ENCODE assay signal across 19 cellular contexts in the genomic region with DNA sequence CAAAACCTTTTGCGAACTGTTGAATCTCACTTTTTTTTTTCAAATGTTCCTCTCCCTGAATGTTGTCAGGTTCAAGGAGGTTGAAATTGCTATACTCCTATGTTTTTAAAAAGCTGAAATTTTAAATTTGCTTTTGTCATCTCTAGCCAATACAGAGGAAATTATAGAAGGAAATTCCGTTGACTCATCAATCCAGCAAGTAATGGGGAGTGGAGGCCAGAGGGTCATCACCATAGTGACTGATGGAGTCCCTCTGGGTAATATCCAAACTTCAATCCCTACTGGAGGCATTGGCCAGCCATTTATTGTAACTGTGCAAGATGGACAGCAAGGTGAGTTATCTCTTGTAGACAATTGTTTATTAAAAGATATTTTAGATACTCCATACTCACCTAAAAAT. TPM values are rescaled to one million over a fixed set of nuclear protein-coding genes. Genes with fewer than 3 reads are reported as not detected.
DNase-seq lines count a peak whose midpoint lies in the region; ATAC-seq, FAIRE-seq and TF ChIP-seq lines count a peak whose summit lies in the region.
"Had no signal": no experiment of that assay in that cellular context is flagged by ENCODE, and none has a peak within 500 bp of the region (broad histone marks: within the 10 kb centered on the region; RNA-seq: fewer than 3 reads in every experiment).

No MANE protein-coding gene starts in this region.

- CTCF ChIA-PET in endothelial cell of umbilical vein (lab: Charles Lee) = interaction anchor here (0.9 to 12.7 kb wide), 4 partner anchors 41 to 145 kb away, joined by 3 to 623 read pairs (median 3); partner anchors contain the start of genes MINDY1 and TNFAIP8L2

- H3K23ac ChIP-seq in neuronal stem cell (ENCODE audit: low read depth, low read length, poor library complexity) = no peak overlapping the region

- 58 to 65% methylated on average over 2 of the region's 2 CpGs for WGBS in GM23248 (ENCODE audit: low coverage in 1 of 2, low lambda C conversion rate in 2 of 2, missing lambda C conversion rate in 2 of 2), 2 experiments
- WGBS in neuronal stem cell (ENCODE audit: extremely low coverage in 2 of 2, insufficient read length in 2 of 2, insufficient replicate concordance in 1 of 2), 2 donors = no CpG with 5 or more reads among the region's 2 CpGs

- no peak overlapping the region for H4K91ac ChIP-seq in neuronal stem cell (ENCODE audit: low read depth, low read length, poor library complexity)

- H3K4me2 ChIP-seq in GM23248 (ENCODE audit: unreplicated experiment) = no peak overlapping the region
- peak overlapping the region; percentile 68 for H3K4me2 ChIP-seq in endothelial cell of umbilical vein (ENCODE audit: insufficient read depth, low read length)
- no peak overlapping the region for H3K4me2 ChIP-seq in neuronal stem cell (ENCODE audit: insufficient read depth, low read length, poor library complexity, severe bottlenecking)

- no peak overlapping the region for H3K4me3 ChIP-seq in GM23248
- H3K4me3 ChIP-seq in endothelial cell of umbilical vein (replicated peaks in 1 of 3; ENCODE audit: insufficient read depth in 1 of 3, low read depth in 1 of 3, low read length in 3 of 3) = no peak overlapping the region
- no peak overlapping the region for H3K4me3 ChIP-seq in neuronal stem cell (ENCODE audit: low read length in 2 of 2)
- H3K4me3 ChIP-seq: left lung, psoas muscle had no signal

- no peak overlapping the region for H2BK5ac ChIP-seq in neuronal stem cell (ENCODE audit: low read length)

- H3K18ac ChIP-seq in neuronal stem cell (ENCODE audit: low read length) = no peak overlapping the region

- no peak overlapping the region for H3K4ac ChIP-seq in neuronal stem cell (ENCODE audit: low read length)

- no TSS peak for BruUV-seq in endothelial cell of umbilical vein (replicated peaks; lab: Mats Ljungman, UMichigan)

- H2BK12ac ChIP-seq in neuronal stem cell (ENCODE audit: low read length) = no peak overlapping the region

- H3K36me3 ChIP-seq in GM23248 (ENCODE audit: low read depth) = no peaks in the 10 kb centered on the region; the same call in 1 of the 2 replicates
- no peaks in the 10 kb centered on the region for H3K36me3 ChIP-seq in endothelial cell of umbilical vein (ENCODE audit: control insufficient read depth in 2 of 2, extremely low read depth in 1 of 2, insufficient read depth in 2 of 2, low read length in 2 of 2)
- no peaks in the 10 kb centered on the region for H3K36me3 ChIP-seq in neuronal stem cell (replicated peaks in 1 of 2; ENCODE audit: control insufficient read depth in 2 of 2, insufficient read depth in 2 of 2, low read length in 2 of 2)

- TF ChIP-seq CTCF in endothelial cell of umbilical vein (IDR thresholded peaks at IDR 0.05; ENCODE audit: extremely low read depth in 1 of 2, insufficient read depth in 1 of 2, low read depth in 1 of 2, low read length in 2 of 2) = no peak

- no peak for TF ChIP-seq POLR2A in endothelial cell of umbilical vein (IDR thresholded peaks at IDR 0.05; ENCODE audit: low read depth, low read length)

- H3K27ac ChIP-seq in GM23248 (no peak overlapping the region), endothelial cell of umbilical vein (ENCODE audit: insufficient read depth, low read depth, low read length) (peak overlapping the region; percentile 38), neuronal stem cell (replicated peaks; ENCODE audit: low read length) (no peak overlapping the region)
- H3K27ac ChIP-seq: left lung, psoas muscle had no signal

- peak; percentile 91 for FAIRE-seq in endothelial cell of umbilical vein (lab: Jason Lieb, UNC)

- H2AFZ ChIP-seq in GM23248 (0 out of 2 replicates have a peak overlapping the region, but pooled peaks have one; percentile 14), endothelial cell of umbilical vein (ENCODE audit: low read depth, low read length) (no peak overlapping the region), neuronal stem cell (ENCODE audit: low read length) (peak overlapping the region; percentile 62)

- no peak overlapping the region for H2BK15ac ChIP-seq in neuronal stem cell (ENCODE audit: low read length)

- ATAC-seq in HG02798 (IDR thresholded peaks at IDR 0.05; ENCODE audit: poor library complexity, unreplicated experiment) (no peak), GM18909 (IDR thresholded peaks at IDR 0.05; ENCODE audit: poor library complexity, unreplicated experiment) (no peak), GM19035 (IDR thresholded peaks at IDR 0.05; ENCODE audit: unreplicated experiment) (no peak)
- ATAC-seq: activated CD8-positive, alpha-beta memory T cell treated with anti-CD3 and anti-CD28 coated beads, Interleukin-2, amount 10 ng/mL, durations not matched to agents 7 days and 5 days; left lung; Panc1; psoas muscle had no signal

- H3K27me3 ChIP-seq in GM23248 (replicated peaks; ENCODE audit: insufficient read depth) (no peaks in the 10 kb centered on the region), endothelial cell of umbilical vein (ENCODE audit: control insufficient read depth in 2 of 2, insufficient read depth in 2 of 2, low read length in 2 of 2) (no peaks in the 10 kb centered on the region), neuronal stem cell (ENCODE audit: control insufficient read depth in 3 of 3, insufficient read depth in 3 of 3, low read depth in 1 of 3, low read length in 3 of 3) (no peaks in the 10 kb centered on the region)
- H3K27me3 ChIP-seq: left lung had no signal

- H2AK5ac ChIP-seq in neuronal stem cell (ENCODE audit: low read depth, low read length) = no peak overlapping the region

- H3K9me2 ChIP-seq in GM23248 (ENCODE audit: insufficient read depth) = no peaks in the 10 kb centered on the region

- DNase-seq in GM23248 = peak; percentile 56
- peak; percentile 66 for DNase-seq in NCI-H69 (lab: John Stamatoyannopoulos, UW)
- DNase-seq in endothelial cell of umbilical vein (ENCODE audit: low read depth, low spot score) = peak; percentile 73
- no peak for DNase-seq in neuronal stem cell (ENCODE audit: low spot score)
- no peak for DNase-seq in G401 (ENCODE audit: low spot score)
- DNase-seq: activated CD4-positive, CD25-positive, alpha-beta regulatory T cell; activated CD8-positive, alpha-beta memory T cell treated with anti-CD3 and anti-CD28 coated beads, Interleukin-2, amount 10 ng/mL, durations not matched to agents 7 days and 5 days; activated naive CD4-positive, alpha-beta T cell treated with anti-CD3 and anti-CD28 coated beads, Interleukin-2, amount 10 ng/mL, durations not matched to agents 7 days and 5 days; CD4-positive, CD25-positive, alpha-beta regulatory T cell; hippocampal formation; left lung; NCI-H1105 treated with DMSO at 0.1 percent for 48 hours; NCI-H510A had no signal

- dilution Hi-C loops in endothelial cell of umbilical vein (cut with MboI; ENCODE audit: extremely low pct_ligation_motif_present, low sequenced_read_pairs) = no loop called here

- H3K9me3 ChIP-seq in GM23248 (ENCODE audit: low read depth) (no peaks in the 10 kb centered on the region), endothelial cell of umbilical vein (replicated peaks; ENCODE audit: control insufficient read depth, insufficient read depth, low read length) (no peaks in the 10 kb centered on the region), neuronal stem cell (replicated peaks in 1 of 2; ENCODE audit: control insufficient read depth in 2 of 2, insufficient read depth in 1 of 2, low read depth in 1 of 2, low read length in 2 of 2) (no peaks in the 10 kb centered on the region)
- H3K9me3 ChIP-seq: left lung, psoas muscle had no signal

- H3K9me1 ChIP-seq in endothelial cell of umbilical vein (replicated peaks; ENCODE audit: control insufficient read depth, extremely low read depth, insufficient read depth, low read length) = no peaks in the 10 kb centered on the region

- H3K79me1 ChIP-seq in neuronal stem cell (ENCODE audit: low read depth, low read length) = no peaks in the 10 kb centered on the region

- no peak overlapping the region for H3K14ac ChIP-seq in neuronal stem cell (ENCODE audit: low read length)

- H4K8ac ChIP-seq in neuronal stem cell (ENCODE audit: low read depth, low read length) = no peak overlapping the region

- in situ Hi-C loops in GM23248 (cut with MboI) (no loop called here), G401 (cut with HindIII; ENCODE audit: low sequenced_read_pairs) (no loop called here)

- no peak overlapping the region for H2BK120ac ChIP-seq in neuronal stem cell (ENCODE audit: low read depth, low read length)

- intact Hi-C loops in endothelial cell of umbilical vein (cut with micrococcal nuclease) = loop anchor here (2.0 to 10.0 kb wide), 2 partner anchors 40 to 238 kb away; partner anchors contain the start of genes RFX5 and SEMA6C

- H3K9ac ChIP-seq in GM23248 (no peak overlapping the region), endothelial cell of umbilical vein (replicated peaks; ENCODE audit: extremely low read depth, insufficient read depth, low read length) (no peak overlapping the region), neuronal stem cell (ENCODE audit: low read depth, low read length, poor library complexity) (no peak overlapping the region)

- no peaks in the 10 kb centered on the region for H3F3A ChIP-seq in GM23248 (ENCODE audit: insufficient read depth)

- POLR2A ChIA-PET in endothelial cell of umbilical vein (lab: Charles Lee) = interaction anchor here (0.7 kb wide), 1 partner anchor 599 kb away, joined by 4 read pairs; the partner anchor contains the start of gene ECM1

- H3K4me1 ChIP-seq in GM23248 (ENCODE audit: insufficient read depth) (peaks cover 7% of the 10 kb centered on the region; the same call in 1 of the 2 replicates), endothelial cell of umbilical vein (ENCODE audit: control insufficient read depth, extremely low read depth, insufficient read depth, low read length) (peaks cover 10% of the 10 kb centered on the region), neuronal stem cell (ENCODE audit: control insufficient read depth in 2 of 2, insufficient read depth in 1 of 2, low read depth in 1 of 2, low read length in 2 of 2) (peaks cover 0 to 7% of the 10 kb centered on the region in 2 donors)
- H3K4me1 ChIP-seq: left lung, psoas muscle had no signal

- H4K20me1 ChIP-seq in GM23248 (ENCODE audit: insufficient read depth) (no peaks in the 10 kb centered on the region), endothelial cell of umbilical vein (replicated peaks; ENCODE audit: control insufficient read depth, extremely low read depth, insufficient read depth, low read length) (no peaks in the 10 kb centered on the region)

- H3K79me2 ChIP-seq in GM23248 (ENCODE audit: insufficient read depth) (no peaks in the 10 kb centered on the region), endothelial cell of umbilical vein (ENCODE audit: control insufficient read depth, insufficient read depth, low read length) (no peaks in the 10 kb centered on the region)

RNA-seq across cellular contexts. Expression of gene GABPB2, which starts 36.3 kb away (rescaled TPM):
- 14.7 and 14.9 TPM in 2 replicates for total RNA-seq in GM23248 (2014; rRNA removed; shearing (Covaris generic))
- polyA plus RNA-seq in GM23248 (2016; fragmentation: Nextera tagmentation; extraction: Ambion mirVana) (7.4 and 8.4 TPM in 2 replicates), endothelial cell of umbilical vein (2.6 and 3.6 TPM in 2 replicates)
- 4.3 and 5.0 TPM in 2 replicates for total RNA-seq in endothelial cell of umbilical vein
- 5.9 TPM in 2 replicates for polyA plus RNA-seq in endothelial cell of umbilical vein (2011; cell fraction: cytosol; rRNA removed)
- 8.9 and 10.2 TPM in 2 replicates for polyA plus RNA-seq in endothelial cell of umbilical vein (2011; cell fraction: nucleus; rRNA removed)
- 1.3 and 2.9 TPM in 2 replicates for polyA plus RNA-seq in endothelial cell of umbilical vein (2012)
- polyA minus RNA-seq in endothelial cell of umbilical vein = 7.6 and 11.4 TPM in 2 replicates
- 14.1 TPM for polyA minus RNA-seq in endothelial cell of umbilical vein (2011; cell fraction: cytosol; rRNA and poly(A)+ RNA removed)
- 3.2 and 7.6 TPM in 2 replicates for polyA minus RNA-seq in endothelial cell of umbilical vein (2011; cell fraction: nucleus; rRNA and poly(A)+ RNA removed)
- polyA plus RNA-seq in neuronal stem cell (2013, experiment 1 of 2) = 2.4 TPM
- polyA plus RNA-seq in neuronal stem cell (2013, experiment 2 of 2) = 2.6 TPM
- total RNA-seq in G401 (2014; rRNA removed; shearing (Covaris generic)) = 4.6 and 7.8 TPM in 2 replicates

RNA-seq across cellular contexts. Expression of gene SEMA6C, which starts 39.5 kb away (rescaled TPM):
- total RNA-seq in GM23248 (2014; rRNA removed; shearing (Covaris generic)) = 1.4 and 3.8 TPM in 2 replicates
- polyA plus RNA-seq in GM23248 (2016; fragmentation: Nextera tagmentation; extraction: Ambion mirVana) (0.58 and 1.1 TPM in 2 replicates), endothelial cell of umbilical vein (66.0 and 71.9 TPM in 2 replicates)
- 46.2 and 53.0 TPM in 2 replicates for total RNA-seq in endothelial cell of umbilical vein
- polyA plus RNA-seq in endothelial cell of umbilical vein (2011; cell fraction: cytosol; rRNA removed) = 38.6 and 39.2 TPM in 2 replicates
- 180 and 192 TPM in 2 replicates for polyA plus RNA-seq in endothelial cell of umbilical vein (2011; cell fraction: nucleus; rRNA removed)
- 20.4 and 24.0 TPM in 2 replicates for polyA plus RNA-seq in endothelial cell of umbilical vein (2012)
- 48.7 and 67.7 TPM in 2 replicates for polyA minus RNA-seq in endothelial cell of umbilical vein
- 0.61 TPM for polyA minus RNA-seq in endothelial cell of umbilical vein (2011; cell fraction: cytosol; rRNA and poly(A)+ RNA removed)
- polyA minus RNA-seq in endothelial cell of umbilical vein (2011; cell fraction: nucleus; rRNA and poly(A)+ RNA removed) = 39.5 and 48.2 TPM in 2 replicates
- 15.6 TPM for polyA plus RNA-seq in neuronal stem cell (2013, experiment 1 of 2)
- polyA plus RNA-seq in neuronal stem cell (2013, experiment 2 of 2) = 17.4 TPM
- total RNA-seq in G401 (2014; rRNA removed; shearing (Covaris generic)) = 2.0 TPM in 2 replicates

RNA-seq across cellular contexts. Expression of gene MLLT11, which starts 46.7 kb away (rescaled TPM):
- total RNA-seq in GM23248 (2014; rRNA removed; shearing (Covaris generic)) = 1.9 and 3.7 TPM in 2 replicates
- polyA plus RNA-seq in GM23248 (2016; fragmentation: Nextera tagmentation; extraction: Ambion mirVana) (7.3 and 7.7 TPM in 2 replicates), endothelial cell of umbilical vein (24.4 and 25.2 TPM in 2 replicates)
- 26.5 and 38.1 TPM in 2 replicates for total RNA-seq in endothelial cell of umbilical vein
- 33.1 and 34.9 TPM in 2 replicates for polyA plus RNA-seq in endothelial cell of umbilical vein (2011; cell fraction: cytosol; rRNA removed)
- polyA plus RNA-seq in endothelial cell of umbilical vein (2011; cell fraction: nucleus; rRNA removed) = 11.6 and 14.1 TPM in 2 replicates
- 44.4 and 59.5 TPM in 2 replicates for polyA plus RNA-seq in endothelial cell of umbilical vein (2012)
- 22.4 and 24.3 TPM in 2 replicates for polyA minus RNA-seq in endothelial cell of umbilical vein
- 0.20 TPM for polyA minus RNA-seq in endothelial cell of umbilical vein (2011; cell fraction: cytosol; rRNA and poly(A)+ RNA removed)
- 4.5 and 7.2 TPM in 2 replicates for polyA minus RNA-seq in endothelial cell of umbilical vein (2011; cell fraction: nucleus; rRNA and poly(A)+ RNA removed)
- polyA plus RNA-seq in neuronal stem cell (2013, experiment 1 of 2) = 74.8 TPM
- 76.0 TPM for polyA plus RNA-seq in neuronal stem cell (2013, experiment 2 of 2)
- 8.1 and 11.0 TPM in 2 replicates for total RNA-seq in G401 (2014; rRNA removed; shearing (Covaris generic))

RNA-seq across cellular contexts. Expression of gene CDC42SE1, which starts 47.5 kb away (rescaled TPM):
- 52.2 and 63.2 TPM in 2 replicates for total RNA-seq in GM23248 (2014; rRNA removed; shearing (Covaris generic))
- polyA plus RNA-seq in GM23248 (2016; fragmentation: Nextera tagmentation; extraction: Ambion mirVana) (17.3 and 18.2 TPM in 2 replicates), endothelial cell of umbilical vein (58.4 and 59.6 TPM in 2 replicates)
- 85.9 and 92.7 TPM in 2 replicates for total RNA-seq in endothelial cell of umbilical vein
- 61.8 and 67.0 TPM in 2 replicates for polyA plus RNA-seq in endothelial cell of umbilical vein (2011; cell fraction: cytosol; rRNA removed)
- 162 and 188 TPM in 2 replicates for polyA plus RNA-seq in endothelial cell of umbilical vein (2011; cell fraction: nucleus; rRNA removed)
- 53.4 and 61.2 TPM in 2 replicates for polyA plus RNA-seq in endothelial cell of umbilical vein (2012)
- 95.1 and 99.4 TPM in 2 replicates for polyA minus RNA-seq in endothelial cell of umbilical vein
- 40.6 TPM for polyA minus RNA-seq in endothelial cell of umbilical vein (2011; cell fraction: cytosol; rRNA and poly(A)+ RNA removed)
- polyA minus RNA-seq in endothelial cell of umbilical vein (2011; cell fraction: nucleus; rRNA and poly(A)+ RNA removed) = 33.7 and 43.0 TPM in 2 replicates
- 43.2 TPM for polyA plus RNA-seq in neuronal stem cell (2013, experiment 1 of 2)
- polyA plus RNA-seq in neuronal stem cell (2013, experiment 2 of 2) = 42.9 TPM
- total RNA-seq in G401 (2014; rRNA removed; shearing (Covaris generic)) = 54.4 and 84.6 TPM in 2 replicates

RNA-seq across cellular contexts. Expression of gene TNFAIP8L2, which starts 49.6 kb away (rescaled TPM):
- total RNA-seq in GM23248 (2014; rRNA removed; shearing (Covaris generic)) = not detected in 2 replicates
- not detected in 2 replicates for polyA plus RNA-seq in GM23248 (2016; fragmentation: Nextera tagmentation; extraction: Ambion mirVana)
- total RNA-seq in endothelial cell of umbilical vein = not detected in 2 replicates
- 0.06 TPM in 1 of 2 replicates, not detected in the other for polyA plus RNA-seq in endothelial cell of umbilical vein
- 0.17 TPM in 1 of 2 replicates, not detected in the other for polyA plus RNA-seq in endothelial cell of umbilical vein (2011; cell fraction: cytosol; rRNA removed)
- not detected in 2 replicates for polyA plus RNA-seq in endothelial cell of umbilical vein (2011; cell fraction: nucleus; rRNA removed)
- 0.63 TPM in 1 of 2 replicates, not detected in the other for polyA plus RNA-seq in endothelial cell of umbilical vein (2012)
- polyA minus RNA-seq in endothelial cell of umbilical vein = 0.28 TPM in 1 of 2 replicates, not detected in the other
- not detected for polyA minus RNA-seq in endothelial cell of umbilical vein (2011; cell fraction: cytosol; rRNA and poly(A)+ RNA removed)
- polyA minus RNA-seq in endothelial cell of umbilical vein (2011; cell fraction: nucleus; rRNA and poly(A)+ RNA removed) = not detected in 2 replicates
- not detected for polyA plus RNA-seq in neuronal stem cell (2013, experiment 1 of 2)
- not detected for polyA plus RNA-seq in neuronal stem cell (2013, experiment 2 of 2)
- total RNA-seq in G401 (2014; rRNA removed; shearing (Covaris generic)) = not detected in 2 replicates
- total RNA-seq: myocyte had no signal

Comparison
In these comparisons a context has a peak if more than half of its experiments do, and no peak if none do; other contexts are left out.
1. DNase-seq: peak in GM23248 (single experiment), NCI-H69 (single experiment) and endothelial cell of umbilical vein (single experiment); none in neuronal stem cell (single experiment) and G401 (single experiment).